1 cellular context compared by ENCODE assay signal in genomic region chr12:53006810-53007742, GRCh38.
A peak's percentile ranks its signal among the peaks of the same experiment; 100 is the strongest.
TF ChIP-seq lines count a peak whose summit lies in the region.

No MANE protein-coding gene starts in this region.

TF ChIP-seq in HEK293, 187 proteins besides CTCF, POLR2A, EP300 and RAD21 (continued from another document and continues in another):
- TF ChIP-seq ZNF394 (tag by site-specific recombination; IDR thresholded peaks at IDR 0.05; ENCODE audit: borderline replicate concordance) (peak; percentile 3; the same call in 1 of the 2 replicates), ZBTB26 (tag by site-specific recombination; optimal IDR thresholded peaks at IDR 0.05) (peak; percentile 94), ZNF580 (tag by site-specific recombination; IDR thresholded peaks at IDR 0.05) (0 out of 2 replicates have a peak, but pooled peaks have one; percentile 60), ZBTB48 (tag by site-specific recombination; IDR thresholded peaks at IDR 0.05) (no peak), ZNF48 (tag by site-specific recombination; IDR thresholded peaks at IDR 0.05) (no peak), KLF7 (tag by site-specific recombination; IDR thresholded peaks at IDR 0.05; ENCODE audit: borderline replicate concordance) (peak; percentile 27; the same call in 1 of the 2 replicates), ZNF624 (tag by site-specific recombination; IDR thresholded peaks at IDR 0.05) (no peak), ZNF133 (tag by site-specific recombination; IDR thresholded peaks at IDR 0.05) (no peak), ZSCAN16 (tag by site-specific recombination; IDR thresholded peaks at IDR 0.05) (0 out of 2 replicates have a peak, but pooled peaks have one; percentile 49), ZBTB6 (tag by site-specific recombination; IDR thresholded peaks at IDR 0.05) (no peak; the same call in 1 of the 2 replicates), PRDM10 (tag by site-specific recombination; IDR thresholded peaks at IDR 0.05) (no peak; the same call in 1 of the 2 replicates), TCF7L2 (IDR thresholded peaks at IDR 0.05; ENCODE audit: borderline replicate concordance, low read depth, low read length) (no peak), ZBTB1 (tag by site-specific recombination; IDR thresholded peaks at IDR 0.05) (0 out of 2 replicates have a peak, but pooled peaks have one; percentile 2), ZBTB17 (tag by site-specific recombination; IDR thresholded peaks at IDR 0.05) (peak; percentile 46), ZNF530 (tag by site-specific recombination; IDR thresholded peaks at IDR 0.05; ENCODE audit: low read depth) (no peak), GLIS2 (tag by site-specific recombination; IDR thresholded peaks at IDR 0.05) (peak; percentile 56), ZBTB10 (tag by site-specific recombination; IDR thresholded peaks at IDR 0.05) (peak; percentile 65), ZBTB7A (tag by site-specific recombination; IDR thresholded peaks at IDR 0.05; ENCODE audit: low read depth) (peak; percentile 42; the same call in 1 of the 2 replicates), ZSCAN18 (tag by site-specific recombination; IDR thresholded peaks at IDR 0.05) (0 out of 2 replicates have a peak, but pooled peaks have one; percentile 4), REST (tag by site-specific recombination; IDR thresholded peaks at IDR 0.05) (peak; percentile 36; the same call in 1 of the 2 replicates), REPIN1 (tag by site-specific recombination; IDR thresholded peaks at IDR 0.05; ENCODE audit: low read depth) (no peak), ZNF266 (tag by site-specific recombination; IDR thresholded peaks at IDR 0.05; ENCODE audit: low read depth) (no peak), INSM2 (tag by site-specific recombination; IDR thresholded peaks at IDR 0.05) (no peak), AEBP2 (tag by site-specific recombination; IDR thresholded peaks at IDR 0.05; ENCODE audit: borderline replicate concordance) (no peak), ZNF292 (tag by site-specific recombination; IDR thresholded peaks at IDR 0.05; ENCODE audit: borderline replicate concordance, low read depth) (no peak), SALL2 (tag by site-specific recombination; IDR thresholded peaks at IDR 0.05; ENCODE audit: borderline replicate concordance) (no peak), ZNF558 (tag by site-specific recombination; IDR thresholded peaks at IDR 0.05) (peak; percentile 41; the same call in 1 of the 2 replicates), ZNF19 (tag by site-specific recombination; IDR thresholded peaks at IDR 0.05; ENCODE audit: low read depth) (no peak), ZNF449 (tag by site-specific recombination; IDR thresholded peaks at IDR 0.05) (no peak), MZF1 (tag by site-specific recombination; IDR thresholded peaks at IDR 0.05; ENCODE audit: borderline replicate concordance) (no peak), ZNF404 (tag by site-specific recombination; IDR thresholded peaks at IDR 0.05) (no peak), PATZ1 (tag by site-specific recombination; IDR thresholded peaks at IDR 0.05) (peak; percentile 98), GLI2 (tag by site-specific recombination; IDR thresholded peaks at IDR 0.05; ENCODE audit: borderline replicate concordance, low read depth) (no peak), ZNF660 (tag by site-specific recombination; IDR thresholded peaks at IDR 0.05) (0 out of 2 replicates have a peak, but pooled peaks have one; percentile 11)
